ENCODE assay signal across 19 cellular contexts in genomic region chr5:3033033-3033755, GRCh38.
DNase-seq lines count a peak whose midpoint lies in the region; ATAC-seq and TF ChIP-seq lines count a peak whose summit lies in the region.
"Had no signal": no experiment of that assay in that cellular context is flagged by ENCODE, and none has a peak within 500 bp of the region (broad histone marks: within the 10 kb centered on the region; RNA-seq: fewer than 3 reads in every experiment).

No MANE protein-coding gene starts in this region.

- no peaks in the 10 kb centered on the region for H4K20me1 ChIP-seq in GM23338 (replicated peaks; ENCODE audit: insufficient read depth)

- H3K36me3 ChIP-seq in GM23338 (ENCODE audit: insufficient read depth): no peaks in the 10 kb centered on the region
- H3K36me3 ChIP-seq: BE2C, SJSA1 had no signal

- H3K27me3 ChIP-seq in GM23338 (ENCODE audit: insufficient read depth): no peaks in the 10 kb centered on the region
- H3K27me3 ChIP-seq: BE2C, SJSA1 had no signal

- no peak for TF ChIP-seq CTCF in GM23338 (conservative IDR thresholded peaks at IDR 0.05; ENCODE audit: low read depth in 2 of 2)
- no peak for TF ChIP-seq CTCF in osteocyte (IDR thresholded peaks at IDR 0.05)

- H3K4me3 Mint-ChIP-seq in GM23338 (no peak overlapping the region), osteocyte (ENCODE audit: unreplicated experiment) (no peak overlapping the region)
- H3K4me3 Mint-ChIP-seq in activated naive CD4-positive, alpha-beta T cell treated with anti-CD3 and anti-CD28 coated beads, Interleukin-2, amount 10 ng/mL, durations not matched to agents 7 days and 5 days: no peak overlapping the region
- H3K4me3 Mint-ChIP-seq: CD4-positive, CD25-positive, alpha-beta regulatory T cell had no signal

- H3K27ac Mint-ChIP-seq in GM23338 (no peak overlapping the region), osteocyte (ENCODE audit: unreplicated experiment) (no peak overlapping the region)
- no peak overlapping the region for H3K27ac Mint-ChIP-seq in activated naive CD4-positive, alpha-beta T cell treated with anti-CD3 and anti-CD28 coated beads, Interleukin-2, amount 10 ng/mL, durations not matched to agents 7 days and 5 days
- H3K27ac Mint-ChIP-seq: CD4-positive, CD25-positive, alpha-beta regulatory T cell had no signal

- H3K4me1 ChIP-seq in GM23338 (ENCODE audit: insufficient read depth): no peaks in the 10 kb centered on the region
- H3K4me1 ChIP-seq: BE2C, SJSA1 had no signal

- H3K79me2 ChIP-seq in GM23338 (replicated peaks; ENCODE audit: insufficient read depth): no peaks in the 10 kb centered on the region

- H3K9me2 ChIP-seq in GM23338 (ENCODE audit: insufficient read depth): 0 out of 2 replicates have a peak, but pooled peaks cover 6% of the 10 kb centered on the region

- DNase-seq in GM23338 (ENCODE audit: low spot score): no peak
- DNase-seq in NCI-H2029 (lab: John Stamatoyannopoulos, UW): peak; percentile 47
- peak; percentile 24 for DNase-seq in NCI-H774 (lab: John Stamatoyannopoulos, UW)
- DNase-seq in osteocyte (ENCODE audit: extremely low spot score, unreplicated experiment): peak; percentile 68
- DNase-seq in activated naive CD4-positive, alpha-beta T cell treated with anti-CD3 and anti-CD28 coated beads, Interleukin-2, amount 10 ng/mL, durations not matched to agents 7 days and 5 days: no peak
- no peak for DNase-seq in DMS 273 treated with DMSO at 0.1 percent for 48 hours (lab: John Stamatoyannopoulos, UW)
- DNase-seq: BE2C; CD4-positive, CD25-positive, alpha-beta regulatory T cell; GM23248; HCEC 1CT; IMR-90; NCI-H1417 treated with DMSO at 0.1 percent for 48 hours; NCI-H187 treated with DMSO at 0.1 percent for 48 hours; NCI-H510A treated with DMSO at 0.1 percent for 48 hours; OCI-M1; T-helper 1 cell had no signal

- H3K4me1 Mint-ChIP-seq in GM23338 (peaks cover 16% of the 10 kb centered on the region), osteocyte (ENCODE audit: unreplicated experiment) (no peaks in the 10 kb centered on the region)
- no peaks in the 10 kb centered on the region for H3K4me1 Mint-ChIP-seq in activated naive CD4-positive, alpha-beta T cell treated with anti-CD3 and anti-CD28 coated beads, Interleukin-2, amount 10 ng/mL, durations not matched to agents 7 days and 5 days
- H3K4me1 Mint-ChIP-seq: CD4-positive, CD25-positive, alpha-beta regulatory T cell had no signal

- no peak overlapping the region for H3K4me3 ChIP-seq in GM23338
- H3K4me3 ChIP-seq: GM23248, SJSA1 had no signal

- peaks cover 4% of the 10 kb centered on the region for H3K27me3 Mint-ChIP-seq in GM23338 (ENCODE audit: insufficient read depth, low read depth, poor library complexity)
- no peaks in the 10 kb centered on the region for H3K27me3 Mint-ChIP-seq in osteocyte (ENCODE audit: unreplicated experiment)
- no peaks in the 10 kb centered on the region for H3K27me3 Mint-ChIP-seq in activated naive CD4-positive, alpha-beta T cell treated with anti-CD3 and anti-CD28 coated beads, Interleukin-2, amount 10 ng/mL, durations not matched to agents 7 days and 5 days
- H3K27me3 Mint-ChIP-seq: CD4-positive, CD25-positive, alpha-beta regulatory T cell had no signal

- no peak overlapping the region for H3K4me2 ChIP-seq in GM23338
- H3K4me2 ChIP-seq: KMS-11 had no signal

- no peaks in the 10 kb centered on the region; the same call in 2 of the 3 replicates for H3K9me3 Mint-ChIP-seq in GM23338
- H3K9me3 Mint-ChIP-seq in osteocyte (ENCODE audit: unreplicated experiment): peaks cover 41% of the 10 kb centered on the region
- H3K9me3 Mint-ChIP-seq in activated naive CD4-positive, alpha-beta T cell treated with anti-CD3 and anti-CD28 coated beads, Interleukin-2, amount 10 ng/mL, durations not matched to agents 7 days and 5 days: peaks cover 15% of the 10 kb centered on the region

- H3K36me3 Mint-ChIP-seq in GM23338 (ENCODE audit: low read depth) (no peaks in the 10 kb centered on the region; the same call in 2 of the 3 replicates), osteocyte (ENCODE audit: unreplicated experiment) (no peaks in the 10 kb centered on the region)
- no peaks in the 10 kb centered on the region for H3K36me3 Mint-ChIP-seq in activated naive CD4-positive, alpha-beta T cell treated with anti-CD3 and anti-CD28 coated beads, Interleukin-2, amount 10 ng/mL, durations not matched to agents 7 days and 5 days
- H3K36me3 Mint-ChIP-seq: CD4-positive, CD25-positive, alpha-beta regulatory T cell had no signal

- H3F3A ChIP-seq in GM23338 (replicated peaks; ENCODE audit: low read depth): no peaks in the 10 kb centered on the region

- ATAC-seq in GM23338 (peak; percentile 55; the same call in 2 of the 3 replicates), HG03095 (IDR thresholded peaks at IDR 0.05; ENCODE audit: unreplicated experiment) (no peak)

- no peak overlapping the region for H3K27ac ChIP-seq in GM23338 (ENCODE audit: low read depth)
- H3K27ac ChIP-seq: GM23248, KMS-11, SJSA1 had no signal

- no peak overlapping the region for H2AFZ ChIP-seq in GM23338
- H2AFZ ChIP-seq: GM23248 had no signal

- CTCF ChIA-PET in activated naive CD4-positive, alpha-beta T cell treated with anti-CD3 and anti-CD28 coated beads, Interleukin-2, amount 10 ng/mL, durations not matched to agents 7 days and 5 days (lab: Charles Lee): no interaction called here

TF ChIP-seq in GM23338, 12 proteins besides CTCF, POLR2A, EP300 and RAD21 (continues in another document):
- no peak for TF ChIP-seq ZNF462 (CRISPR knock-in tag; IDR thresholded peaks at IDR 0.05)
- TF ChIP-seq EZH2phosphoT487 (IDR thresholded peaks at IDR 0.05; ENCODE audit: unreplicated experiment): no peak
- no peak for TF ChIP-seq ETS1 (IDR thresholded peaks at IDR 0.05)
- TF ChIP-seq NANOG (IDR thresholded peaks at IDR 0.05; ENCODE audit: borderline replicate concordance): no peak
- no peak for TF ChIP-seq ZNF331 (CRISPR knock-in tag; IDR thresholded peaks at IDR 0.05; ENCODE audit: low read depth)
- no peak for TF ChIP-seq ZNF114 (CRISPR knock-in tag; IDR thresholded peaks at IDR 0.05)

Comparison
In these comparisons a context has a peak if more than half of its experiments do, and no peak if none do; other contexts are left out.
1. DNase-seq: peak in NCI-H2029 (single experiment), NCI-H774 (single experiment) and osteocyte (single experiment); none in GM23338 (single experiment), activated naive CD4-positive, alpha-beta T cell treated with anti-CD3 and anti-CD28 coated beads, Interleukin-2, amount 10 ng/mL, durations not matched to agents 7 days and 5 days (single experiment) and DMS 273 treated with DMSO at 0.1 percent for 48 hours (single experiment).